9 cellular contexts compared by ENCODE assay signal in the genomic region with DNA sequence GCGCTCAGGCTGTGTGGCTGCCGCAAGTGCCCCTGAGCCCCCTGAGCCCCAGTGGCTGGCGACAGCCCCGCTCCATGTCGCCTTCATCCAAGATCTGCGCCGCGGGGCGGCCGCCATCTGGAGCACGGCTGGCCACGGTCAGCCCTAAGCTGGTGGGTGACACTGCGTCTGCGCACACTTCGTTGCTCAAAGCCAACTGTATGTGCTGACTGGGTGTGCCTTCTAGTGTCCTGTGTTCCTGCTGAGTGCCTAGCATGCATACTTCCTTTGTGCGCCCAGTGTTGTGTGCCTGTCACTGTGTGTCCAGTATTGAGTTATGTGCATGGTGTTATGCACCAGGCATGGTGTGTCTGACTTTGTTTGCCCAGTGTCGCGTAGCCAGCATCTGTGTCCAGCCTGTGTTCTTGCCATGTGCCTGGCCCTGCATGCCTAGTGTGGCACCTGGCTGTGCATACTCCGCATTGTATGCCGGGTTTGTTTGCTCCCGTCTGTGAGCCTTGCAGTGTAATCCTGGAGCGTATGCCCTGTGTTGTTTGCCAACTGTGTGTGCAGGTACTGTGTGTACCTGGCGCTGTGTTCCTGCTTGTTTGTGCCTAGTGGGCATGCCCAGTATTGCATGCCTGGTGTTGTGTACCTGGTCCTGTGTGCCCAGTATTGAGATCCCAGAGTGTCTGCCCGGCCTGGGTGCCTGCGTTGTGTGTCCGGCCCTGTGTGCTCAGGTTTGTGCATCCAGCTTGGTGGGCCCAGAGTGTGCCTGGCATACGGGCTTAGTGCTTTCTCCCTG. TPM values are rescaled to one million over a fixed set of nuclear protein-coding genes. Genes with fewer than 3 reads are reported as not detected.
DNase-seq lines count a peak whose midpoint lies in the region; ATAC-seq, FAIRE-seq and TF ChIP-seq lines count a peak whose summit lies in the region.
"Had no signal": no experiment of that assay in that cellular context is flagged by ENCODE, and none has a peak within 500 bp of the region (broad histone marks: within the 10 kb centered on the region; RNA-seq: fewer than 3 reads in every experiment).

No MANE protein-coding gene starts in this region.

- H3K9me3 ChIP-seq in prostate gland: no peaks in the 10 kb centered on the region
- H3K9me3 ChIP-seq: HAP-1 had no signal

- H3K36me3 ChIP-seq in bronchial epithelial cell (ENCODE audit: control insufficient read depth, insufficient read depth, low read length): no peaks in the 10 kb centered on the region
- no peaks in the 10 kb centered on the region for H3K36me3 ChIP-seq in prostate gland
- H3K36me3 ChIP-seq: HAP-1 had no signal

- H3K4me3 Mint-ChIP-seq in neural crest cell: no peak overlapping the region

- no peaks in the 10 kb centered on the region for H3K4me1 ChIP-seq in prostate gland (replicated peaks)

- no peaks in the 10 kb centered on the region for H3K9me3 Mint-ChIP-seq in neural crest cell

- intact Hi-C loops in prostate gland (cut with DNase I): no loop called here

- peak; percentile 13 for DNase-seq in EH (ENCODE audit: low read depth)
- peak; percentile 8 for DNase-seq in NCI-H1417 treated with DMSO at 0.1 percent for 48 hours (lab: John Stamatoyannopoulos, UW)
- DNase-seq in bronchial epithelial cell (ENCODE audit: low read depth): peak; percentile 9
- no peak for DNase-seq in neural crest cell (ENCODE audit: low read depth, low spot score)
- DNase-seq in prostate gland (ENCODE audit: low spot score): no peak

- no peak overlapping the region for H3K27ac Mint-ChIP-seq in neural crest cell (ENCODE audit: unreplicated experiment)

- no peak for ATAC-seq in HG03439 (IDR thresholded peaks at IDR 0.05; ENCODE audit: unreplicated experiment)
- no peak for ATAC-seq in HG02970 (IDR thresholded peaks at IDR 0.05; ENCODE audit: low FRiP score, unreplicated experiment)
- ATAC-seq in GM21529 (IDR thresholded peaks at IDR 0.05; ENCODE audit: unreplicated experiment): no peak

- no peak overlapping the region for H3K27ac ChIP-seq in prostate gland

- peaks cover 17% of the 10 kb centered on the region for H3K27me3 Mint-ChIP-seq in neural crest cell (ENCODE audit: low read depth)

- TF ChIP-seq CTCF in bronchial epithelial cell (IDR thresholded peaks at IDR 0.05; ENCODE audit: insufficient read depth, low read length, severe bottlenecking): peak; percentile 12
- TF ChIP-seq CTCF in neural crest cell (conservative IDR thresholded peaks at IDR 0.05): peak; percentile 44
- TF ChIP-seq CTCF in prostate gland (IDR thresholded peaks at IDR 0.05): no peak

- 32% methylated on average over 27 of the region's 27 CpGs for WGBS in prostate gland

- TF ChIP-seq POLR2A in prostate gland (IDR thresholded peaks at IDR 0.05): no peak

- H3K4me3 ChIP-seq in bronchial epithelial cell (ENCODE audit: low read depth, low read length) (no peak overlapping the region), prostate gland (no peak overlapping the region)
- H3K4me3 ChIP-seq: HAP-1 had no signal

- peaks cover 16% of the 10 kb centered on the region for H3K4me1 Mint-ChIP-seq in neural crest cell

- H3K36me3 Mint-ChIP-seq in neural crest cell (ENCODE audit: low read depth): no peaks in the 10 kb centered on the region

- no peak for FAIRE-seq in bronchial epithelial cell (lab: Jason Lieb, UNC)

- H3K27me3 ChIP-seq in bronchial epithelial cell (ENCODE audit: control insufficient read depth, insufficient read depth, low read length) (no peaks in the 10 kb centered on the region), prostate gland (replicated peaks; ENCODE audit: insufficient read depth) (no peaks in the 10 kb centered on the region)

RNA-seq across cellular contexts. Expression of a gene that starts 54.7 kb away (rescaled TPM):
- total RNA-seq in bronchial epithelial cell (under 0.01 TPM in 2 replicates), neural crest cell (6.8 and 9.5 TPM in 2 replicates), prostate gland (1 to 10 TPM; 3.7 to 9.3 TPM)

Comparison
In these comparisons a context has a peak if more than half of its experiments do, and no peak if none do; other contexts are left out.
1. DNase-seq: peak in EH (single experiment), NCI-H1417 treated with DMSO at 0.1 percent for 48 hours (single experiment) and bronchial epithelial cell (single experiment); none in neural crest cell (single experiment) and prostate gland (single experiment).
2. CTCF ChIP-seq: peak in bronchial epithelial cell (single experiment) and neural crest cell (single experiment); none in prostate gland (0 of 4).